8 cellular contexts compared by ENCODE assay signal in the genomic region with DNA sequence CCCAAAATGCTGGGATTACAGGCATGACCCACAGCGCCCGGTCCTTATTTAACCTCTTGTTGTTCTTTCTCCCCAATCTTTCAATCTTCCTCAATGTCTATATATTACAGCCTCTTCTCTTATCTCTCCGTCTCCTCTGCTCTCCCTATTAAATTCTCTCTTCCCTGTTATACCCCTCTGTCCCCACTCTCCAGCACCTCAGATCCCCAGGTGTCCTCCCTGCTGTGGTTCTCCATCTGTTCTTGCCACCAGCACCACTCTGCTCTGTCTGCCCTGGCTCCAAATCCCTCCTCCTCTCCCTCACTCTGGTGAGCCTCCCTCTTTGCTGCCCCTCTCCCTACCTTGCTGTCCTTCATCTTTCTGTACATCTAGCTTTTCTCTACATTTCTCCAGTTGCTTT. TPM values are rescaled to one million over a fixed set of nuclear protein-coding genes. Genes with fewer than 3 reads are reported as not detected.
DNase-seq lines count a peak whose midpoint lies in the region; ATAC-seq and TF ChIP-seq lines count a peak whose summit lies in the region.

No MANE protein-coding gene starts in this region.

- DNase-seq in activated naive CD4-positive, alpha-beta T cell treated with anti-CD3 and anti-CD28 coated beads for 36 hours, result no peak
- no peak for DNase-seq in activated naive CD4-positive, alpha-beta T cell treated with Interleukin-2 at 50 U/mL for 16 hours
- DNase-seq in activated CD8-positive, alpha-beta T cell treated with anti-CD3 and anti-CD28 coated beads for 36 hours, result no peak
- DNase-seq in immature natural killer cell, result no peak
- no peak for DNase-seq in tibial artery
- no peak for DNase-seq in effector CD4-positive, alpha-beta T cell

- peak overlapping the region; percentile 83 for H3K4me3 Mint-ChIP-seq in activated naive CD4-positive, alpha-beta T cell treated with anti-CD3 and anti-CD28 coated beads for 36 hours
- H3K4me3 Mint-ChIP-seq in activated CD8-positive, alpha-beta T cell treated with anti-CD3 and anti-CD28 coated beads for 36 hours, result peak overlapping the region; percentile 90
- peak overlapping the region; percentile 92 to 98 (median 96) for H3K4me3 Mint-ChIP-seq in immature natural killer cell

- POLR2A ChIA-PET in activated CD8-positive, alpha-beta T cell treated with anti-CD3 and anti-CD28 coated beads for 36 hours (lab: Charles Lee), result no interaction called here

- no peaks in the 10 kb centered on the region for H3K27me3 ChIP-seq in tibial artery

- peak overlapping the region; percentile 71 to 78 for H3K27ac ChIP-seq in tibial artery

- H3K4me1 Mint-ChIP-seq in activated naive CD4-positive, alpha-beta T cell treated with anti-CD3 and anti-CD28 coated beads for 36 hours (ENCODE audit: low read depth), result peaks cover 28% of the 10 kb centered on the region
- peaks cover 19% of the 10 kb centered on the region for H3K4me1 Mint-ChIP-seq in activated CD8-positive, alpha-beta T cell treated with anti-CD3 and anti-CD28 coated beads for 36 hours (ENCODE audit: low read depth)
- peaks cover 66 to 75% of the 10 kb centered on the region in 2 donors for H3K4me1 Mint-ChIP-seq in immature natural killer cell

- H3K9me3 Mint-ChIP-seq in activated naive CD4-positive, alpha-beta T cell treated with anti-CD3 and anti-CD28 coated beads for 36 hours, result peaks cover 19% of the 10 kb centered on the region
- peaks cover 5% of the 10 kb centered on the region for H3K9me3 Mint-ChIP-seq in activated CD8-positive, alpha-beta T cell treated with anti-CD3 and anti-CD28 coated beads for 36 hours
- peaks cover 0 to 4% (median 0%) of the 10 kb centered on the region in 6 donors for H3K9me3 Mint-ChIP-seq in immature natural killer cell

- H3K4me3 ChIP-seq in tibial artery, result peak overlapping the region; percentile 63 to 66

- TF ChIP-seq CTCF in activated CD8-positive, alpha-beta T cell treated with anti-CD3 and anti-CD28 coated beads for 36 hours (IDR thresholded peaks at IDR 0.05), result no peak
- no peak for TF ChIP-seq CTCF in tibial artery (IDR thresholded peaks at IDR 0.05)

- intact Hi-C loops in activated naive CD4-positive, alpha-beta T cell treated with anti-CD3 and anti-CD28 coated beads for 36 hours (cut with micrococcal nuclease), result loop anchor here (5.0 to 10.0 kb wide), 2 partner anchors 37 to 179 kb away; a partner anchor contains a TSS
- intact Hi-C loops in activated CD8-positive, alpha-beta T cell treated with anti-CD3 and anti-CD28 coated beads for 36 hours (cut with micrococcal nuclease), result no loop called here
- intact Hi-C loops in tibial artery (cut with DNase I; ENCODE audit: low total_unique reads), result no loop called here

- no peaks in the 10 kb centered on the region for H3K9me3 ChIP-seq in tibial artery

- H3K27ac Mint-ChIP-seq in activated naive CD4-positive, alpha-beta T cell treated with anti-CD3 and anti-CD28 coated beads for 36 hours, result no peak overlapping the region
- peak overlapping the region; percentile 26 for H3K27ac Mint-ChIP-seq in activated CD8-positive, alpha-beta T cell treated with anti-CD3 and anti-CD28 coated beads for 36 hours
- H3K27ac Mint-ChIP-seq in immature natural killer cell, result peak overlapping the region; percentile 80 to 93 (median 92)

- H3K36me3 Mint-ChIP-seq in activated naive CD4-positive, alpha-beta T cell treated with anti-CD3 and anti-CD28 coated beads for 36 hours (ENCODE audit: low read depth), result peaks cover 38% of the 10 kb centered on the region
- H3K36me3 Mint-ChIP-seq in activated CD8-positive, alpha-beta T cell treated with anti-CD3 and anti-CD28 coated beads for 36 hours (ENCODE audit: low read depth), result peaks cover 36% of the 10 kb centered on the region
- peaks cover 9 to 12% (median 11%) of the 10 kb centered on the region in 3 donors for H3K36me3 Mint-ChIP-seq in immature natural killer cell

- no peaks in the 10 kb centered on the region for H3K27me3 Mint-ChIP-seq in activated naive CD4-positive, alpha-beta T cell treated with anti-CD3 and anti-CD28 coated beads for 36 hours (ENCODE audit: low read depth)
- H3K27me3 Mint-ChIP-seq in activated CD8-positive, alpha-beta T cell treated with anti-CD3 and anti-CD28 coated beads for 36 hours, result no peaks in the 10 kb centered on the region
- H3K27me3 Mint-ChIP-seq in immature natural killer cell (ENCODE audit: low read depth in 3 of 3), result peaks cover 0 to 4% (median 0%) of the 10 kb centered on the region in 3 donors

- no peak for ATAC-seq in activated CD8-positive, alpha-beta T cell treated with anti-CD3 and anti-CD28 coated beads for 36 hours
- ATAC-seq in HG03280 (IDR thresholded peaks at IDR 0.05; ENCODE audit: unreplicated experiment), result no peak
- no peak for ATAC-seq in HG02642 (IDR thresholded peaks at IDR 0.05; ENCODE audit: poor library complexity, unreplicated experiment)

- CTCF ChIA-PET in activated naive CD4-positive, alpha-beta T cell treated with anti-CD3 and anti-CD28 coated beads for 36 hours (lab: Charles Lee), result no interaction called here
- CTCF ChIA-PET in activated CD8-positive, alpha-beta T cell treated with anti-CD3 and anti-CD28 coated beads for 36 hours (lab: Charles Lee), result no interaction called here

- H3K36me3 ChIP-seq in tibial artery, result peaks cover 7 to 19% (median 8%) of the 10 kb centered on the region in 3 donors

- H3K4me1 ChIP-seq in tibial artery, result peaks cover 0 to 13% (median 7%) of the 10 kb centered on the region in 4 donors

RNA-seq across cellular contexts. Expression of a gene that starts 1.1 kb away (rescaled TPM):
- total RNA-seq in activated naive CD4-positive, alpha-beta T cell treated with anti-CD3 and anti-CD28 coated beads for 36 hours, result 1 to 10 TPM; 4.8 to 4.9 TPM
- total RNA-seq in activated CD8-positive, alpha-beta T cell treated with anti-CD3 and anti-CD28 coated beads for 36 hours, result 10 to 100 TPM; 11.2 to 11.7 TPM
- 100 to 1,000 TPM in 1 of 3 donors, 10 to 100 TPM in 2; 28.2 to 114 (median 42.4) TPM for polyA plus RNA-seq in immature natural killer cell

RNA-seq across cellular contexts. Expression of a gene that starts 35.9 kb away (rescaled TPM):
- 1 to 10 TPM; 7.1 to 8.9 TPM for total RNA-seq in activated naive CD4-positive, alpha-beta T cell treated with anti-CD3 and anti-CD28 coated beads for 36 hours
- 10 to 100 TPM in 1 of 2 experiments, 1 to 10 TPM in 1; 9.7 to 11.6 TPM for total RNA-seq in activated CD8-positive, alpha-beta T cell treated with anti-CD3 and anti-CD28 coated beads for 36 hours
- 10 to 100 TPM; 25.8 to 59.5 (median 59.4) TPM for polyA plus RNA-seq in immature natural killer cell

RNA-seq across cellular contexts. Expression of a gene that starts 50.7 kb away (rescaled TPM):
- total RNA-seq in activated naive CD4-positive, alpha-beta T cell treated with anti-CD3 and anti-CD28 coated beads for 36 hours, result 10 to 100 TPM; 10.4 to 12.1 TPM
- total RNA-seq in activated CD8-positive, alpha-beta T cell treated with anti-CD3 and anti-CD28 coated beads for 36 hours, result 10 to 100 TPM; 18.4 to 20.9 TPM
- 10 to 100 TPM; 18.4 to 75.2 (median 27.4) TPM for polyA plus RNA-seq in immature natural killer cell
